ENCODE assay signal across 8 cellular contexts in genomic region chr9:41359116-41359515, GRCh38.
DNase-seq lines count a peak whose midpoint lies in the region; ATAC-seq and TF ChIP-seq lines count a peak whose summit lies in the region.
"Not testable (repeated sequence)": the region's sequence is repeated elsewhere in the genome, so short reads cannot be mapped to it uniquely, and the experiment has no call there.

No MANE protein-coding gene starts in this region.

- H3K27me3 ChIP-seq in hepatocyte: not testable (repeated sequence)

- 9% methylated on average over 13 of the region's 27 CpGs for WGBS in hepatocyte (ENCODE audit: low lambda C conversion rate, missing lambda C conversion rate)

- H3K27me3 Mint-ChIP-seq in activated CD8-positive, alpha-beta T cell treated with anti-CD3 and anti-CD28 coated beads, Interleukin-2, amount 10 ng/mL, durations not matched to agents 7 days and 5 days (ENCODE audit: low read depth); nephron (ENCODE audit: low read depth); stimulated activated naive CD8-positive, alpha-beta T cell treated with anti-CD3 and anti-CD28 coated beads, Interleukin-15, Interleukin-2, amounts not matched to agents 100 ng/mL and 50 ng/mL, for 24 hours: not testable (repeated sequence)

- H3K27ac Mint-ChIP-seq in activated CD8-positive, alpha-beta T cell treated with anti-CD3 and anti-CD28 coated beads, Interleukin-2, amount 10 ng/mL, durations not matched to agents 7 days and 5 days: peak overlapping the region; percentile 96
- H3K27ac Mint-ChIP-seq in nephron: peak overlapping the region; percentile 89 to 97 (median 93)
- H3K27ac Mint-ChIP-seq in stimulated activated naive CD8-positive, alpha-beta T cell treated with anti-CD3 and anti-CD28 coated beads, Interleukin-15, Interleukin-2, amounts not matched to agents 100 ng/mL and 50 ng/mL, for 24 hours: peak overlapping the region; percentile 92

- not testable (repeated sequence) for H3K27ac ChIP-seq in OCI-LY7 (ENCODE audit: low read depth, low read length, poor library complexity, severe bottlenecking)
- peak overlapping the region; percentile 55 for H3K27ac ChIP-seq in hepatocyte

- H3K9me3 Mint-ChIP-seq in activated CD8-positive, alpha-beta T cell treated with anti-CD3 and anti-CD28 coated beads, Interleukin-2, amount 10 ng/mL, durations not matched to agents 7 days and 5 days (ENCODE audit: insufficient read depth); nephron; stimulated activated naive CD8-positive, alpha-beta T cell treated with anti-CD3 and anti-CD28 coated beads, Interleukin-15, Interleukin-2, amounts not matched to agents 100 ng/mL and 50 ng/mL, for 24 hours: not testable (repeated sequence)

- in situ Hi-C loops in Caki2 (cut with HindIII; ENCODE audit: low pct_unique_long_range_greater_than_20kb, low sequenced_read_pairs): not testable (repeated sequence)

- H3K9me2 ChIP-seq in OCI-LY7 (ENCODE audit: insufficient read depth, low read length); hepatocyte (replicated peaks; ENCODE audit: insufficient read depth): not testable (repeated sequence)

- H3K9me3 ChIP-seq in OCI-LY7 (ENCODE audit: low read length); hepatocyte (ENCODE audit: low read depth): not testable (repeated sequence)

- not testable (repeated sequence) for H3K4me1 ChIP-seq in OCI-LY7 (ENCODE audit: insufficient read depth, low read length, poor library complexity, severe bottlenecking); hepatocyte (ENCODE audit: insufficient read depth)

- H3K36me3 ChIP-seq in OCI-LY7 (ENCODE audit: insufficient read depth, low read length); hepatocyte (replicated peaks; ENCODE audit: insufficient read depth, low read depth): not testable (repeated sequence)

- H3K79me2 ChIP-seq in OCI-LY7 (ENCODE audit: insufficient read depth, low read depth, low read length); hepatocyte: not testable (repeated sequence)

- not testable (repeated sequence) for TF ChIP-seq CTCF in OCI-LY7 (conservative IDR thresholded peaks at IDR 0.05; ENCODE audit: low read length); hepatocyte (IDR thresholded peaks at IDR 0.05; ENCODE audit: poor library complexity); nephron (IDR thresholded peaks at IDR 0.05; ENCODE audit: unreplicated experiment in 3 of 3)

- peak overlapping the region; percentile 94 for H3K4me3 Mint-ChIP-seq in activated CD8-positive, alpha-beta T cell treated with anti-CD3 and anti-CD28 coated beads, Interleukin-2, amount 10 ng/mL, durations not matched to agents 7 days and 5 days
- peak overlapping the region; percentile 96 to 99 (median 99) for H3K4me3 Mint-ChIP-seq in nephron
- peak overlapping the region; percentile 97 for H3K4me3 Mint-ChIP-seq in stimulated activated naive CD8-positive, alpha-beta T cell treated with anti-CD3 and anti-CD28 coated beads, Interleukin-15, Interleukin-2, amounts not matched to agents 100 ng/mL and 50 ng/mL, for 24 hours

- peaks cover 15% of the 10 kb centered on the region for H3K4me1 Mint-ChIP-seq in activated CD8-positive, alpha-beta T cell treated with anti-CD3 and anti-CD28 coated beads, Interleukin-2, amount 10 ng/mL, durations not matched to agents 7 days and 5 days (ENCODE audit: low read depth)
- H3K4me1 Mint-ChIP-seq in nephron: not testable (repeated sequence)
- peaks cover 10% of the 10 kb centered on the region for H3K4me1 Mint-ChIP-seq in stimulated activated naive CD8-positive, alpha-beta T cell treated with anti-CD3 and anti-CD28 coated beads, Interleukin-15, Interleukin-2, amounts not matched to agents 100 ng/mL and 50 ng/mL, for 24 hours (ENCODE audit: low read depth)

- peak overlapping the region; percentile 30; the same call in 1 of the 2 replicates for H3K4me2 ChIP-seq in OCI-LY7 (ENCODE audit: low read length)
- H3K4me2 ChIP-seq in hepatocyte: peak overlapping the region; percentile 86

- DNase-seq in Caki2 (ENCODE audit: low read depth) (peak; percentile 67), OCI-LY7 (ENCODE audit: low spot score) (peak; percentile 18), dedifferentiated amniotic fluid mesenchymal stem cell (ENCODE audit: extremely low spot score) (peak; percentile 14), hepatocyte (ENCODE audit: low spot score) (peak; percentile 24)
- DNase-seq in activated CD8-positive, alpha-beta T cell treated with anti-CD3 and anti-CD28 coated beads, Interleukin-2, amount 10 ng/mL, durations not matched to agents 7 days and 5 days: peak; percentile 60

- CTCF ChIA-PET in OCI-LY7 (lab: Charles Lee; ENCODE audit: unreplicated experiment); activated CD8-positive, alpha-beta T cell treated with anti-CD3 and anti-CD28 coated beads, Interleukin-2, amount 10 ng/mL, durations not matched to agents 7 days and 5 days (lab: Charles Lee): not testable (repeated sequence)

- intact Hi-C loops in OCI-LY7 (cut with micrococcal nuclease; ENCODE audit: unreplicated experiment): not testable (repeated sequence)

- H4K20me1 ChIP-seq in OCI-LY7 (ENCODE audit: insufficient read depth, low read length); hepatocyte (ENCODE audit: insufficient read depth, poor library complexity, severe bottlenecking): not testable (repeated sequence)

- H2AFZ ChIP-seq in OCI-LY7 (ENCODE audit: low read length): not testable (repeated sequence)
- H2AFZ ChIP-seq in hepatocyte: peak overlapping the region; percentile 99

- H3K36me3 Mint-ChIP-seq in activated CD8-positive, alpha-beta T cell treated with anti-CD3 and anti-CD28 coated beads, Interleukin-2, amount 10 ng/mL, durations not matched to agents 7 days and 5 days (ENCODE audit: low read depth); nephron (ENCODE audit: low read depth); stimulated activated naive CD8-positive, alpha-beta T cell treated with anti-CD3 and anti-CD28 coated beads, Interleukin-15, Interleukin-2, amounts not matched to agents 100 ng/mL and 50 ng/mL, for 24 hours (ENCODE audit: low read depth): not testable (repeated sequence)

- ATAC-seq in HG03432 (IDR thresholded peaks at IDR 0.05; ENCODE audit: unreplicated experiment): peak; percentile 60
- peak; percentile 81 for ATAC-seq in activated CD8-positive, alpha-beta T cell treated with anti-CD3 and anti-CD28 coated beads, Interleukin-2, amount 10 ng/mL, durations not matched to agents 7 days and 5 days

- BruUV-seq in OCI-LY7 (replicated peaks; lab: Mats Ljungman, UMichigan): not testable (repeated sequence)

- POLR2A ChIA-PET in OCI-LY7 (lab: Charles Lee); activated CD8-positive, alpha-beta T cell treated with anti-CD3 and anti-CD28 coated beads, Interleukin-2, amount 10 ng/mL, durations not matched to agents 7 days and 5 days (lab: Charles Lee): not testable (repeated sequence)

- peak overlapping the region; percentile 70 for H3K4me3 ChIP-seq in OCI-LY7 (ENCODE audit: low read depth, low read length, poor library complexity, severe bottlenecking)
- H3K4me3 ChIP-seq in hepatocyte: peak overlapping the region; percentile 83

Comparison
In these comparisons a context has a peak if more than half of its experiments do, and no peak if none do; other contexts are left out.
1. DNase-seq: peak in every context shown above with its lines; median percentile 67 in Caki2; 60 in activated CD8-positive, alpha-beta T cell treated with anti-CD3 and anti-CD28 coated beads, Interleukin-2, amount 10 ng/mL, durations not matched to agents 7 days and 5 days; 24 in hepatocyte; 18 in OCI-LY7; 14 in dedifferentiated amniotic fluid mesenchymal stem cell.